In genomic region chr12:76920182-76921014, GRCh38 we compare ENCODE assay signal across 13 cellular contexts.
DNase-seq lines count a peak whose midpoint lies in the region; ATAC-seq, FAIRE-seq and TF ChIP-seq lines count a peak whose summit lies in the region.
"Had no signal": no experiment of that assay in that cellular context is flagged by ENCODE, and none has a peak within 500 bp of the region (broad histone marks: within the 10 kb centered on the region; RNA-seq: fewer than 3 reads in every experiment).

No MANE protein-coding gene starts in this region.

- no peaks in the 10 kb centered on the region for H3K9me3 ChIP-seq in OCI-LY3 (ENCODE audit: insufficient read depth, low read length)
- H3K9me3 ChIP-seq: upper lobe of left lung had no signal

- H3K27me3 ChIP-seq in OCI-LY3 (ENCODE audit: low read depth, low read length), result no peaks in the 10 kb centered on the region
- H3K27me3 ChIP-seq: upper lobe of left lung had no signal

- DNase-seq in activated gamma-delta T cell (lab: John Stamatoyannopoulos, UW) (no peak), D721Med (ENCODE audit: insufficient read length, low spot score) (no peak), DMS153 (lab: John Stamatoyannopoulos, UW) (no peak), NOMO-1 treated with DMSO at 0.1 percent for 48 hours (lab: John Stamatoyannopoulos, UW; ENCODE audit: unreplicated experiment) (no peak)
- DNase-seq: C1 segment of cervical spinal cord; mesendoderm; NK-92 treated with Interleukin-12 subunit alpha and Interleukin-12 subunit beta, amount 100 ng/mL, for 24 hours; stimulated activated CD4-positive, alpha-beta T cell treated with anti-CD3 and anti-CD28 coated beads, Interleukin-12 subunit alpha, Interleukin-12 subunit beta, amount 100 ng/mL, for 4 hours had no signal

- ATAC-seq in GM19043 (IDR thresholded peaks at IDR 0.05; ENCODE audit: low read depth, unreplicated experiment) (peak; percentile 68), HG02943 (IDR thresholded peaks at IDR 0.05; ENCODE audit: low read depth, unreplicated experiment) (peak; percentile 65)

- H3K27ac ChIP-seq in 22Rv1 (peak overlapping the region; percentile 51), OCI-LY3 (ENCODE audit: low read length) (no peak overlapping the region)
- H3K27ac ChIP-seq: upper lobe of left lung had no signal

- H4K20me1 ChIP-seq in OCI-LY3 (ENCODE audit: insufficient read depth, low read length), result no peaks in the 10 kb centered on the region

- no peak overlapping the region for H3K4me2 ChIP-seq in OCI-LY3 (ENCODE audit: low read length)

- H3K9ac ChIP-seq in OCI-LY3 (ENCODE audit: low read length), result no peak overlapping the region

- H3K4me1 ChIP-seq in OCI-LY3 (ENCODE audit: low read length), result peaks cover 3% of the 10 kb centered on the region; the same call in 1 of the 2 replicates

- H3K79me2 ChIP-seq in OCI-LY3 (ENCODE audit: low read length), result no peaks in the 10 kb centered on the region

- H3K4me3 ChIP-seq in OCI-LY3 (ENCODE audit: low read length), result no peak overlapping the region
- H3K4me3 ChIP-seq: upper lobe of left lung had no signal

- TF ChIP-seq CTCF in 22Rv1 (IDR thresholded peaks at IDR 0.05), result no peak
- no peak for TF ChIP-seq CTCF in OCI-LY3 (IDR thresholded peaks at IDR 0.05; ENCODE audit: low read depth, low read length)
- TF ChIP-seq CTCF in D721Med (IDR thresholded peaks at IDR 0.05; ENCODE audit: insufficient read depth, missing control alignments), result no peak

- H3K36me3 ChIP-seq in OCI-LY3 (replicated peaks; ENCODE audit: low read depth, low read length), result no peaks in the 10 kb centered on the region
- H3K36me3 ChIP-seq: upper lobe of left lung had no signal

- no peak for FAIRE-seq in D721Med (lab: Jason Lieb, UNC)

- H2AFZ ChIP-seq in OCI-LY3 (ENCODE audit: low read depth, low read length), result peak overlapping the region; percentile 8; the same call in 1 of the 2 replicates
